16 cellular contexts compared by ENCODE assay signal in the genomic region with DNA sequence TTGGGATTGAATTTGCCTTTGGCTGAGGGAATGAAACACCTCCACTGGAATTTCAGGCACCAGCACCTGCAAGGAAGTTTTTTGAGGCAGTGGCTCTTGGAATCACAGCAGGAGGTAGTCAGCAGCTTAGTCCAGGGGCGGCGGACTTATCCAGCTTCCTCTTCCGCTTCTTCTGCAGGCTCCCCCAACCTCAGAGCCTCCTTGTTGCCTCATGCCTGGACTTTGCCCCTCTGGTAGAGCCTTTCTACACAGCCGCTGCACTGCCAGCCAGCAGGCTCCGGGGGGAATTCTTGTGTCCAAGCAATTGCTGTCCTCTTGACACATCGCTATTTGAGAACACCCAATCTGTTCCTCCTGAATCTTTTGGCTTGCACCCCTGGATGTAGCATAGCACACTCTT. TPM values are rescaled to one million over a fixed set of nuclear protein-coding genes. Genes with fewer than 3 reads are reported as not detected.
DNase-seq lines count a peak whose midpoint lies in the region; ATAC-seq and TF ChIP-seq lines count a peak whose summit lies in the region.
"Had no signal": no experiment of that assay in that cellular context is flagged by ENCODE, and none has a peak within 500 bp of the region (broad histone marks: within the 10 kb centered on the region; RNA-seq: fewer than 3 reads in every experiment).

No MANE protein-coding gene starts in this region.

- H3K4me2 ChIP-seq in BLaER1 treated with 17β-estradiol and CSF1 and Interleukin-3, amounts not matched to agents 10 nM and 100 nM = peak overlapping the region in 7 of 11 experiments; percentile 4 to 88 (median 37); a peak in 11 of 22 replicates
- H3K4me2 ChIP-seq in MM.1S (ENCODE audit: low read depth, low read length) = peak overlapping the region; percentile 41

- H3K27ac ChIP-seq in BLaER1 treated with 17β-estradiol and CSF1 and Interleukin-3, amounts not matched to agents 10 nM and 100 nM = peak overlapping the region in 8 of 11 experiments; percentile 10 to 89 (median 86); a peak in 15 of 22 replicates
- peak overlapping the region; percentile 87 for H3K27ac ChIP-seq in MM.1S (ENCODE audit: low read length)
- H3K27ac ChIP-seq in psoas muscle = no peak overlapping the region
- H3K27ac ChIP-seq: breast epithelium had no signal

- H3K9me3 ChIP-seq in BLaER1 treated with 17β-estradiol and CSF1 and Interleukin-3, amounts not matched to agents 10 nM and 100 nM (replicated peaks in 1 of 11) = peaks cover 0 to 9% (median 2%) of the 10 kb centered on the region in 11 experiments; a peak in 3 of 22 replicates
- H3K9me3 ChIP-seq in MM.1S (replicated peaks; ENCODE audit: insufficient read depth, low read length) (no peaks in the 10 kb centered on the region), psoas muscle (no peaks in the 10 kb centered on the region)
- H3K9me3 ChIP-seq: breast epithelium had no signal

- intact Hi-C loops in activated B cell treated with CpG ODN at 0.5 μM for 24 hours (cut with micrococcal nuclease) = loop anchor here (10.0 kb wide), 1 partner anchor 876 kb away; the partner anchor contains the start of gene FCMR
- intact Hi-C loops in psoas muscle (cut with DNase I) = no loop called here

- no peak overlapping the region for H2AFZ ChIP-seq in MM.1S (ENCODE audit: low read length)

- peaks cover 41 to 67% (median 53%) of the 10 kb centered on the region in 10 experiments for H3K4me1 ChIP-seq in BLaER1 treated with 17β-estradiol and CSF1 and Interleukin-3, amounts not matched to agents 10 nM and 100 nM
- H3K4me1 ChIP-seq in MM.1S (ENCODE audit: low read length) (peaks cover 76% of the 10 kb centered on the region), psoas muscle (no peaks in the 10 kb centered on the region)
- H3K4me1 ChIP-seq: breast epithelium had no signal

- DNase-seq in MM.1S = no peak
- DNase-seq in activated B cell treated with CpG ODN at 0.5 μM for 24 hours = no peak
- DNase-seq in memory B cell (ENCODE audit: low spot score in 2 of 2) = no peak
- no peak for DNase-seq in NCI-H748 treated with DMSO at 0.1 percent for 48 hours (lab: John Stamatoyannopoulos, UW)
- no peak for DNase-seq in psoas muscle
- no peak for DNase-seq in NCI-H2107 (lab: John Stamatoyannopoulos, UW)
- DNase-seq: activated CD4-positive, alpha-beta memory T cell treated with anti-CD3 and anti-CD28 coated beads for 36 hours; HCEC 1CT; NCI-H187 treated with DMSO at 0.1 percent for 48 hours had no signal

- no peaks in the 10 kb centered on the region for H3K27me3 ChIP-seq in BLaER1 treated with 17β-estradiol and CSF1 and Interleukin-3, amounts not matched to agents 10 nM and 100 nM
- H3K27me3 ChIP-seq in MM.1S (replicated peaks; ENCODE audit: insufficient read depth, low read length) (no peaks in the 10 kb centered on the region), psoas muscle (ENCODE audit: insufficient read depth in 3 of 3, low read length in 2 of 3) (no peaks in the 10 kb centered on the region)
- H3K27me3 ChIP-seq: breast epithelium had no signal

- H3K27me3 Mint-ChIP-seq in activated B cell treated with CpG ODN at 0.5 μM for 24 hours (no peaks in the 10 kb centered on the region), memory B cell (no peaks in the 10 kb centered on the region)
- H3K27me3 Mint-ChIP-seq: activated CD4-positive, alpha-beta memory T cell treated with anti-CD3 and anti-CD28 coated beads for 36 hours had no signal

- TF ChIP-seq CTCF in MM.1S (IDR thresholded peaks at IDR 0.05; ENCODE audit: low read length) = no peak
- TF ChIP-seq CTCF in activated B cell treated with CpG ODN at 0.5 μM for 24 hours (IDR thresholded peaks at IDR 0.05) = no peak
- TF ChIP-seq CTCF in psoas muscle (IDR thresholded peaks at IDR 0.05) = no peak

- H3K36me3 ChIP-seq in BLaER1 treated with 17β-estradiol and CSF1 and Interleukin-3, amounts not matched to agents 10 nM and 100 nM = no peaks in the 10 kb centered on the region
- H3K36me3 ChIP-seq in MM.1S (replicated peaks; ENCODE audit: insufficient read depth, low read length) (no peaks in the 10 kb centered on the region), psoas muscle (ENCODE audit: insufficient read depth in 1 of 2, low read depth in 1 of 2) (no peaks in the 10 kb centered on the region)
- H3K36me3 ChIP-seq: breast epithelium had no signal

- no peaks in the 10 kb centered on the region for H3K9me2 ChIP-seq in MM.1S (replicated peaks; ENCODE audit: insufficient read depth, low read length)

- ATAC-seq in activated B cell treated with CpG ODN at 0.5 μM for 24 hours (ENCODE audit: low read depth) (no peak), memory B cell (ENCODE audit: low read depth) (no peak), GM19395 (IDR thresholded peaks at IDR 0.05; ENCODE audit: unreplicated experiment) (no peak), psoas muscle (no peak)

- CTCF ChIA-PET in activated B cell treated with CpG ODN at 0.5 μM for 24 hours (lab: Charles Lee) = interaction anchor here (1.0 to 2.0 kb wide), 5 partner anchors 12 to 64 kb away, joined by 3 to 11 read pairs (median 6); no protein-coding TSS in a partner anchor

- no peak overlapping the region for H3K9ac ChIP-seq in BLaER1 treated with 17β-estradiol and CSF1 and Interleukin-3, amounts not matched to agents 10 nM and 100 nM
- H3K9ac ChIP-seq in MM.1S (ENCODE audit: low read length) = peak overlapping the region; percentile 3; the same call in 1 of the 2 replicates

- H3K36me3 Mint-ChIP-seq in activated B cell treated with CpG ODN at 0.5 μM for 24 hours (ENCODE audit: low read depth) (peaks cover 48% of the 10 kb centered on the region), memory B cell (peaks cover 3% of the 10 kb centered on the region)
- H3K36me3 Mint-ChIP-seq: activated CD4-positive, alpha-beta memory T cell treated with anti-CD3 and anti-CD28 coated beads for 36 hours had no signal

- POLR2A ChIA-PET in activated B cell treated with CpG ODN at 0.5 μM for 24 hours (lab: Charles Lee) = interaction anchor here (0.7 to 5.2 kb wide), 11 partner anchors 9 to 1523 kb away, joined by 3 to 67 read pairs (median 5); no protein-coding TSS in a partner anchor

- peaks cover 18% of the 10 kb centered on the region for H3K79me2 ChIP-seq in MM.1S (ENCODE audit: low read length)

- H3F3A ChIP-seq in MM.1S (ENCODE audit: insufficient read depth, low read length) = peaks cover 75% of the 10 kb centered on the region

- 66 to 78% (median 73%) methylated on average over 6 of the region's 6 CpGs for WGBS in psoas muscle, 3 donors

- H4K20me1 ChIP-seq in BLaER1 treated with 17β-estradiol and CSF1 and Interleukin-3, amounts not matched to agents 10 nM and 100 nM = no peaks in the 10 kb centered on the region
- H4K20me1 ChIP-seq in MM.1S (ENCODE audit: insufficient read depth, low read length) = no peaks in the 10 kb centered on the region

- no peaks in the 10 kb centered on the region for H3K9me3 Mint-ChIP-seq in activated B cell treated with CpG ODN at 0.5 μM for 24 hours
- H3K9me3 Mint-ChIP-seq in memory B cell = peaks cover 1% of the 10 kb centered on the region
- H3K9me3 Mint-ChIP-seq: activated CD4-positive, alpha-beta memory T cell treated with anti-CD3 and anti-CD28 coated beads for 36 hours had no signal

- H3K4me1 Mint-ChIP-seq in activated B cell treated with CpG ODN at 0.5 μM for 24 hours (peaks cover 83% of the 10 kb centered on the region), memory B cell (peaks cover 45% of the 10 kb centered on the region)

- H3K4me3 ChIP-seq in BLaER1 treated with 17β-estradiol and CSF1 and Interleukin-3, amounts not matched to agents 10 nM and 100 nM = no peak overlapping the region
- H3K4me3 ChIP-seq in MM.1S (ENCODE audit: low read length) (no peak overlapping the region), psoas muscle (no peak overlapping the region)
- H3K4me3 ChIP-seq: breast epithelium, lung had no signal

- H3K4me3 Mint-ChIP-seq in activated B cell treated with CpG ODN at 0.5 μM for 24 hours (peak overlapping the region; percentile 38), memory B cell (peak overlapping the region; percentile 52)
- H3K4me3 Mint-ChIP-seq: activated CD4-positive, alpha-beta memory T cell treated with anti-CD3 and anti-CD28 coated beads for 36 hours had no signal

- H3K27ac Mint-ChIP-seq in activated B cell treated with CpG ODN at 0.5 μM for 24 hours (peak overlapping the region; percentile 95), memory B cell (peak overlapping the region; percentile 91)
- H3K27ac Mint-ChIP-seq: activated CD4-positive, alpha-beta memory T cell treated with anti-CD3 and anti-CD28 coated beads for 36 hours had no signal

RNA-seq across cellular contexts. Expression of gene RHEX, which starts 4.4 kb away (rescaled TPM):
- total RNA-seq in activated B cell treated with CpG ODN at 0.5 μM for 24 hours (30.4 and 34.8 TPM in 2 replicates), psoas muscle (under 1 TPM in 3 of 4 donors, not detected in 1; 0.58 to 0.95 (median 0.86) TPM)
- under 1 TPM; 0.13 to 0.22 (median 0.21) TPM for polyA plus RNA-seq in psoas muscle
- total RNA-seq: activated CD4-positive, alpha-beta memory T cell treated with anti-CD3 and anti-CD28 coated beads for 36 hours; Daoy; osteoblast; T-helper 2 cell treated with Interferon-gamma antibody and Interleukin-4, amounts not matched to agents 100 ng/mL and 5 ng/mL, for 36 hours had no signal

RNA-seq across cellular contexts. Expression of gene CTSE, which starts 24.9 kb away (rescaled TPM):
- total RNA-seq in activated B cell treated with CpG ODN at 0.5 μM for 24 hours = not detected in 2 replicates
- total RNA-seq in psoas muscle = under 1 TPM in 1 of 4 donors, not detected in 3; 0.20 TPM
- polyA plus RNA-seq in psoas muscle = under 1 TPM in 2 of 3 donors, not detected in 1; 0.03 to 0.22 TPM
- total RNA-seq: activated CD4-positive, alpha-beta memory T cell treated with anti-CD3 and anti-CD28 coated beads for 36 hours; Daoy; osteoblast; T-helper 2 cell treated with Interferon-gamma antibody and Interleukin-4, amounts not matched to agents 100 ng/mL and 5 ng/mL, for 36 hours had no signal

RNA-seq across cellular contexts. Expression of gene RAB7B, which starts 45.4 kb away (rescaled TPM):
- total RNA-seq in activated B cell treated with CpG ODN at 0.5 μM for 24 hours = not detected in 2 replicates
- 1 to 10 TPM in 1 of 4 donors, under 1 TPM in 3; 0.17 to 1.2 (median 0.50) TPM for total RNA-seq in psoas muscle
- polyA plus RNA-seq in psoas muscle = under 1 TPM; 0.25 to 0.36 (median 0.27) TPM
- total RNA-seq: activated CD4-positive, alpha-beta memory T cell treated with anti-CD3 and anti-CD28 coated beads for 36 hours; T-helper 2 cell treated with Interferon-gamma antibody and Interleukin-4, amounts not matched to agents 100 ng/mL and 5 ng/mL, for 36 hours had no signal

Comparison
In these comparisons a context has a peak if more than half of its experiments do, and no peak if none do; other contexts are left out.
1. RNA of gene RHEX, which starts 4.4 kb away (total RNA-seq): 30.4 to 34.8 TPM in activated B cell treated with CpG ODN at 0.5 μM for 24 hours; 0.58 to 0.95 TPM in psoas muscle; every median in the first group is over 10 times any median in the second.